Comparison of ENCODE assay signal across 1 cellular context in genomic region chr2:168147858-168148794, GRCh38.
TF ChIP-seq lines count a peak whose summit lies in the region.

No MANE protein-coding gene starts in this region.

TF ChIP-seq in SK-N-SH, 30 proteins besides CTCF, POLR2A, EP300 and RAD21 (continued from another document):
- no peak for TF ChIP-seq ZBTB33 (IDR thresholded peaks at IDR 0.05; ENCODE audit: borderline replicate concordance, low read depth)
- peak; percentile 75 for TF ChIP-seq GATA2 (CRISPR knock-in tag; IDR thresholded peaks at IDR 0.05)
- no peak for TF ChIP-seq YY1 (IDR thresholded peaks at IDR 0.05; ENCODE audit: low read depth)
- TF ChIP-seq RFX5 (IDR thresholded peaks at IDR 0.05; ENCODE audit: low read length), result no peak
- no peak for TF ChIP-seq FOSL2 (IDR thresholded peaks at IDR 0.05; ENCODE audit: borderline replicate concordance, low read depth)
- TF ChIP-seq NRF1 (IDR thresholded peaks at IDR 0.05; ENCODE audit: low read depth, low read length), result no peak
- TF ChIP-seq FOXM1 (IDR thresholded peaks at IDR 0.05; ENCODE audit: low read depth), result no peak
- no peak for TF ChIP-seq MEF2A (IDR thresholded peaks at IDR 0.05; ENCODE audit: borderline replicate concordance, low read depth)
- no peak for TF ChIP-seq ELF1 (IDR thresholded peaks at IDR 0.05)
- no peak for TF ChIP-seq NFIC (IDR thresholded peaks at IDR 0.05; ENCODE audit: borderline replicate concordance)
- no peak for TF ChIP-seq CHD2 (IDR thresholded peaks at IDR 0.05; ENCODE audit: low read length, partially characterized antibody)
- TF ChIP-seq RCOR1 (IDR thresholded peaks at IDR 0.05; ENCODE audit: low read length), result no peak
- TF ChIP-seq TEAD4 (IDR thresholded peaks at IDR 0.05; ENCODE audit: borderline replicate concordance, insufficient read depth), result peak; percentile 71; the same call in 1 of the 2 replicates
- TF ChIP-seq RXRA (IDR thresholded peaks at IDR 0.05; ENCODE audit: borderline replicate concordance, low read depth), result no peak
- no peak for TF ChIP-seq SMC3 (IDR thresholded peaks at IDR 0.05; ENCODE audit: low read depth, low read length)
- no peak for TF ChIP-seq PBX3 (IDR thresholded peaks at IDR 0.05)
- TF ChIP-seq EZH2phosphoT487 (IDR thresholded peaks at IDR 0.05; ENCODE audit: borderline replicate concordance, low read depth), result no peak
- no peak for TF ChIP-seq GABPA (IDR thresholded peaks at IDR 0.05; ENCODE audit: low read depth)
- TF ChIP-seq SIN3A (IDR thresholded peaks at IDR 0.05; ENCODE audit: borderline replicate concordance, low read depth, low read length), result no peak
- no peak for TF ChIP-seq POLR2AphosphoS5 (IDR thresholded peaks at IDR 0.05; ENCODE audit: low read depth, low read length)
- TF ChIP-seq FOXJ3 (CRISPR knock-in tag; IDR thresholded peaks at IDR 0.05), result 0 out of 2 replicates have a peak, but pooled peaks have one; percentile 37
- no peak for TF ChIP-seq TAF1 (IDR thresholded peaks at IDR 0.05; ENCODE audit: borderline replicate concordance, low read depth, low read length)
- no peak for TF ChIP-seq IRF3 (IDR thresholded peaks at IDR 0.05; ENCODE audit: low read depth, low read length)
- no peak for TF ChIP-seq REST (IDR thresholded peaks at IDR 0.05; ENCODE audit: low read depth, low read length)
- TF ChIP-seq USF2 (IDR thresholded peaks at IDR 0.05; ENCODE audit: borderline replicate concordance, low read depth, low read length), result no peak
